16 cellular contexts compared by ENCODE assay signal in genomic region chr11:761526-762108, GRCh38. TPM values are rescaled to one million over a fixed set of nuclear protein-coding genes. Genes with fewer than 3 reads are reported as not detected.
A peak's percentile ranks its signal among the peaks of the same experiment; 100 is the strongest.
DNase-seq lines count a peak whose midpoint lies in the region; TF ChIP-seq lines count a peak whose summit lies in the region.
"Had no signal": no experiment of that assay in that cellular context is flagged by ENCODE, and none has a peak within 500 bp of the region (broad histone marks: within the 10 kb centered on the region; RNA-seq: fewer than 3 reads in every experiment).

No MANE protein-coding gene starts in this region.

- H3K27ac Mint-ChIP-seq in activated CD4-positive, alpha-beta memory T cell treated with anti-CD3 and anti-CD28 coated beads for 36 hours = peak overlapping the region; percentile 18
- H3K27ac Mint-ChIP-seq in activated CD4-positive, alpha-beta memory T cell treated with anti-CD3 and anti-CD28 coated beads, Interleukin-2, amount 10 ng/mL, durations not matched to agents 7 days and 5 days = no peak overlapping the region
- peak overlapping the region; percentile 75 for H3K27ac Mint-ChIP-seq in neural crest cell (ENCODE audit: unreplicated experiment)
- H3K27ac Mint-ChIP-seq: T-helper 2 cell treated with Interferon-gamma antibody and Interleukin-4, amounts not matched to agents 5 μg/mL and 100 μg/mL, for 36 hours had no signal

- no peak for TF ChIP-seq CTCF in WERI-Rb-1 (IDR thresholded peaks at IDR 0.05; ENCODE audit: low read depth, low read length)
- no peak for TF ChIP-seq CTCF in neural crest cell (conservative IDR thresholded peaks at IDR 0.05)

- no peak overlapping the region for H3K4me3 ChIP-seq in WERI-Rb-1 (ENCODE audit: low read depth, low read length)

- no peaks in the 10 kb centered on the region for H3K27me3 ChIP-seq in WERI-Rb-1 (ENCODE audit: insufficient read depth, low read depth, severe bottlenecking)

- peaks cover 88% of the 10 kb centered on the region for H3K36me3 ChIP-seq in WERI-Rb-1

- H3K4me1 Mint-ChIP-seq in activated CD4-positive, alpha-beta memory T cell treated with anti-CD3 and anti-CD28 coated beads for 36 hours (ENCODE audit: low read depth) = peaks cover 10% of the 10 kb centered on the region
- peaks cover 1% of the 10 kb centered on the region for H3K4me1 Mint-ChIP-seq in activated CD4-positive, alpha-beta memory T cell treated with anti-CD3 and anti-CD28 coated beads, Interleukin-2, amount 10 ng/mL, durations not matched to agents 7 days and 5 days
- no peaks in the 10 kb centered on the region for H3K4me1 Mint-ChIP-seq in neural crest cell
- H3K4me1 Mint-ChIP-seq: brain had no signal

- H3K9me3 ChIP-seq in WERI-Rb-1 (ENCODE audit: severe bottlenecking) = no peaks in the 10 kb centered on the region

- DNase-seq in activated CD4-positive, alpha-beta memory T cell treated with anti-CD3 and anti-CD28 coated beads for 36 hours = no peak
- no peak for DNase-seq in activated CD4-positive, alpha-beta memory T cell treated with anti-CD3 and anti-CD28 coated beads, Interleukin-2, amount 10 ng/mL, durations not matched to agents 7 days and 5 days
- DNase-seq in WERI-Rb-1 (no peak), neural crest cell (ENCODE audit: low read depth, low spot score) (no peak), anterior cingulate cortex (lab: John Stamatoyannopoulos, UW) (no peak), HuH-7.5 (ENCODE audit: low spot score) (no peak)
- DNase-seq: activated CD4-positive, alpha-beta T cell treated with anti-CD3 and anti-CD28 coated beads for 1 hour; activated naive CD4-positive, alpha-beta T cell treated with anti-CD3 and anti-CD28 coated beads for 36 hours; GF-D8; NCI-H2029 had no signal

- intact Hi-C loops in activated CD4-positive, alpha-beta memory T cell treated with anti-CD3 and anti-CD28 coated beads for 36 hours (cut with micrococcal nuclease) = no loop called here

- no peak overlapping the region for H3K4me3 Mint-ChIP-seq in activated CD4-positive, alpha-beta memory T cell treated with anti-CD3 and anti-CD28 coated beads for 36 hours
- H3K4me3 Mint-ChIP-seq in activated CD4-positive, alpha-beta memory T cell treated with anti-CD3 and anti-CD28 coated beads, Interleukin-2, amount 10 ng/mL, durations not matched to agents 7 days and 5 days = no peak overlapping the region
- peak overlapping the region; percentile 27 for H3K4me3 Mint-ChIP-seq in neural crest cell
- H3K4me3 Mint-ChIP-seq: activated naive CD4-positive, alpha-beta T cell treated with anti-CD3 and anti-CD28 coated beads for 36 hours; brain; stimulated activated naive CD8-positive, alpha-beta T cell treated with anti-CD3 and anti-CD28 coated beads, Interleukin-15, Interleukin-2, amounts not matched to agents 100 ng/mL and 50 ng/mL, for 24 hours; T-helper 2 cell treated with Interferon-gamma antibody and Interleukin-4, amounts not matched to agents 5 μg/mL and 100 μg/mL, for 36 hours had no signal

- no peaks in the 10 kb centered on the region for H3K27me3 Mint-ChIP-seq in activated CD4-positive, alpha-beta memory T cell treated with anti-CD3 and anti-CD28 coated beads for 36 hours
- no peaks in the 10 kb centered on the region for H3K27me3 Mint-ChIP-seq in activated CD4-positive, alpha-beta memory T cell treated with anti-CD3 and anti-CD28 coated beads, Interleukin-2, amount 10 ng/mL, durations not matched to agents 7 days and 5 days
- H3K27me3 Mint-ChIP-seq in neural crest cell (ENCODE audit: low read depth) = peaks cover 2% of the 10 kb centered on the region
- H3K27me3 Mint-ChIP-seq: brain; stimulated activated naive CD8-positive, alpha-beta T cell treated with anti-CD3 and anti-CD28 coated beads, Interleukin-15, Interleukin-2, amounts not matched to agents 100 ng/mL and 50 ng/mL, for 24 hours had no signal

- peaks cover 28% of the 10 kb centered on the region for H3K36me3 Mint-ChIP-seq in activated CD4-positive, alpha-beta memory T cell treated with anti-CD3 and anti-CD28 coated beads for 36 hours
- H3K36me3 Mint-ChIP-seq in activated CD4-positive, alpha-beta memory T cell treated with anti-CD3 and anti-CD28 coated beads, Interleukin-2, amount 10 ng/mL, durations not matched to agents 7 days and 5 days (ENCODE audit: low read depth) = peaks cover 59% of the 10 kb centered on the region
- H3K36me3 Mint-ChIP-seq in neural crest cell (ENCODE audit: low read depth) = peaks cover 3% of the 10 kb centered on the region

- H3K9me3 Mint-ChIP-seq in activated CD4-positive, alpha-beta memory T cell treated with anti-CD3 and anti-CD28 coated beads for 36 hours = no peaks in the 10 kb centered on the region
- H3K9me3 Mint-ChIP-seq in activated CD4-positive, alpha-beta memory T cell treated with anti-CD3 and anti-CD28 coated beads, Interleukin-2, amount 10 ng/mL, durations not matched to agents 7 days and 5 days = no peaks in the 10 kb centered on the region
- no peaks in the 10 kb centered on the region for H3K9me3 Mint-ChIP-seq in neural crest cell
- H3K9me3 Mint-ChIP-seq: activated naive CD4-positive, alpha-beta T cell treated with anti-CD3 and anti-CD28 coated beads for 36 hours; brain; stimulated activated naive CD8-positive, alpha-beta T cell treated with anti-CD3 and anti-CD28 coated beads, Interleukin-15, Interleukin-2, amounts not matched to agents 100 ng/mL and 50 ng/mL, for 24 hours; T-helper 2 cell treated with Interferon-gamma antibody and Interleukin-4, amounts not matched to agents 5 μg/mL and 100 μg/mL, for 36 hours had no signal

- peak overlapping the region; percentile 48 for H3K27ac ChIP-seq in WERI-Rb-1

- POLR2A ChIA-PET in activated CD4-positive, alpha-beta memory T cell treated with anti-CD3 and anti-CD28 coated beads for 36 hours (lab: Charles Lee) = interaction anchor here (1.4 kb wide), 1 partner anchor 14 kb away, joined by 4 read pairs; the partner anchor contains the start of gene TALDO1
- POLR2A ChIA-PET in activated CD4-positive, alpha-beta memory T cell treated with anti-CD3 and anti-CD28 coated beads, Interleukin-2, amount 10 ng/mL, durations not matched to agents 7 days and 5 days (lab: Charles Lee) = interaction anchor here (0.7 to 1.2 kb wide), 2 partner anchors 14 to 48 kb away, joined by 3 read pairs; partner anchors contain the start of genes RPLP2 and TALDO1

- CTCF ChIA-PET in activated CD4-positive, alpha-beta memory T cell treated with anti-CD3 and anti-CD28 coated beads for 36 hours (lab: Charles Lee) = interaction anchor here (1.9 kb wide), 1 partner anchor 13 kb away, joined by 7 read pairs; no protein-coding TSS in a partner anchor
- CTCF ChIA-PET in activated CD4-positive, alpha-beta memory T cell treated with anti-CD3 and anti-CD28 coated beads, Interleukin-2, amount 10 ng/mL, durations not matched to agents 7 days and 5 days (lab: Charles Lee) = interaction anchor here (0.6 to 0.7 kb wide), 2 partner anchors 55 to 188 kb away, joined by 3 to 4 read pairs; no protein-coding TSS in a partner anchor

RNA-seq across cellular contexts. Expression of gene TALDO1, which starts 14.4 kb away (rescaled TPM):
- total RNA-seq in activated CD4-positive, alpha-beta memory T cell treated with anti-CD3 and anti-CD28 coated beads for 36 hours = 100 to 1,000 TPM; 284 to 296 TPM
- 100 to 1,000 TPM; 215 to 224 TPM for total RNA-seq in activated CD4-positive, alpha-beta memory T cell treated with anti-CD3 and anti-CD28 coated beads, Interleukin-2, amount 10 ng/mL, durations not matched to agents 7 days and 5 days
- total RNA-seq in neural crest cell = 154 and 163 TPM in 2 replicates

RNA-seq across cellular contexts. Expression of gene GATD1, which starts 15.7 kb away (rescaled TPM):
- 10 to 100 TPM; 36.6 to 39.1 TPM for total RNA-seq in activated CD4-positive, alpha-beta memory T cell treated with anti-CD3 and anti-CD28 coated beads for 36 hours
- 10 to 100 TPM; 48.6 to 52.9 TPM for total RNA-seq in activated CD4-positive, alpha-beta memory T cell treated with anti-CD3 and anti-CD28 coated beads, Interleukin-2, amount 10 ng/mL, durations not matched to agents 7 days and 5 days
- 93.6 and 94.9 TPM in 2 replicates for total RNA-seq in neural crest cell

RNA-seq across cellular contexts. Expression of gene CEND1, which starts 28.3 kb away (rescaled TPM):
- total RNA-seq in activated CD4-positive, alpha-beta memory T cell treated with anti-CD3 and anti-CD28 coated beads for 36 hours = 1 to 10 TPM in 1 of 2 experiments, under 1 TPM in 1; 0.68 to 1.1 TPM
- 1 to 10 TPM; 1.2 to 1.6 TPM for total RNA-seq in activated CD4-positive, alpha-beta memory T cell treated with anti-CD3 and anti-CD28 coated beads, Interleukin-2, amount 10 ng/mL, durations not matched to agents 7 days and 5 days
- 1.0 and 1.2 TPM in 2 replicates for total RNA-seq in neural crest cell
- total RNA-seq: liver, NCI-H460, sciatic nerve had no signal

RNA-seq across cellular contexts. Expression of gene SLC25A22, which starts 36.5 kb away (rescaled TPM):
- total RNA-seq in activated CD4-positive, alpha-beta memory T cell treated with anti-CD3 and anti-CD28 coated beads for 36 hours = 10 to 100 TPM; 28.4 to 32.2 TPM
- 10 to 100 TPM; 35.7 to 38.3 TPM for total RNA-seq in activated CD4-positive, alpha-beta memory T cell treated with anti-CD3 and anti-CD28 coated beads, Interleukin-2, amount 10 ng/mL, durations not matched to agents 7 days and 5 days
- total RNA-seq in neural crest cell = 53.4 and 54.6 TPM in 2 replicates

RNA-seq across cellular contexts. Expression of gene PIDD1, which starts 43.4 kb away (rescaled TPM):
- 10 to 100 TPM; 28.3 to 32.1 TPM for total RNA-seq in activated CD4-positive, alpha-beta memory T cell treated with anti-CD3 and anti-CD28 coated beads for 36 hours
- 10 to 100 TPM; 45.1 to 48.5 TPM for total RNA-seq in activated CD4-positive, alpha-beta memory T cell treated with anti-CD3 and anti-CD28 coated beads, Interleukin-2, amount 10 ng/mL, durations not matched to agents 7 days and 5 days
- 30.7 and 37.9 TPM in 2 replicates for total RNA-seq in neural crest cell
